Comparison of ENCODE assay signal across 1 cellular context in the genomic region with DNA sequence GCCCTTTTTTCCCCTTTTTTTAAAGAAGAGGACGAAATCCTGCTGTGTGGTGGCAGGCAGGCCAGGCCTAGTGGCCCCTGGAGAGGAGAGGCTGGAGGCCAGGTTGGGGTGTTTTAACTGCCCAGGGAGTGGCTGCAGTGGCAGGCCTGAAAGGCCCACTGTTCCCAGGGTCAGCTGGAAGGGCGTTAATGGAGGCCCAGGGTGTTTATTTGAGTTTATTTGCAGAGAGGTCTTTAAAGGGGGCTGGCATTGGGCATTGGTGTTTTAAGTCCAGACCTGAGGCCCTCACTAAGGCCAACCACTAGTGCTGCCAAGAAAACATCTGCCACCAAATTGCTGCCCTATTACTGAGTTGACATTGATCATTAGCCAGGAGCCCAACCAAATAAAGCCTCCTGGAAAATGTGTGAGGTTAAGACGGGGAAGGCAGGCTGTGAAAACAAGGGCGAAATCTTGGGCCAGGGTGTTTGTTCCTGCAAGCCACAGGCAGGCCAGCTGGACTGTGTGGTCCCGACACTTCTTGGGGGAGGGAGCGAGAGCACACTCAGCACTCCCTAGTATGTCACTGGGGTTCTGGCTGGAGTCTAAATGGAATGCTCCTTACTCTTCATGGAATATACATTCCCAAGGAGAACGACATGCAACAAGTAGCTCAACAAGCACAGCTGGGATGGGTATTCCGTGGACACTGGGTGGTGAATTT.
TF ChIP-seq lines count a peak whose summit lies in the region.

No MANE protein-coding gene starts in this region.

TF ChIP-seq in HepG2, 621 proteins besides CTCF, POLR2A, EP300 and RAD21 (continued from another document):
- TF ChIP-seq, protein P1, sequence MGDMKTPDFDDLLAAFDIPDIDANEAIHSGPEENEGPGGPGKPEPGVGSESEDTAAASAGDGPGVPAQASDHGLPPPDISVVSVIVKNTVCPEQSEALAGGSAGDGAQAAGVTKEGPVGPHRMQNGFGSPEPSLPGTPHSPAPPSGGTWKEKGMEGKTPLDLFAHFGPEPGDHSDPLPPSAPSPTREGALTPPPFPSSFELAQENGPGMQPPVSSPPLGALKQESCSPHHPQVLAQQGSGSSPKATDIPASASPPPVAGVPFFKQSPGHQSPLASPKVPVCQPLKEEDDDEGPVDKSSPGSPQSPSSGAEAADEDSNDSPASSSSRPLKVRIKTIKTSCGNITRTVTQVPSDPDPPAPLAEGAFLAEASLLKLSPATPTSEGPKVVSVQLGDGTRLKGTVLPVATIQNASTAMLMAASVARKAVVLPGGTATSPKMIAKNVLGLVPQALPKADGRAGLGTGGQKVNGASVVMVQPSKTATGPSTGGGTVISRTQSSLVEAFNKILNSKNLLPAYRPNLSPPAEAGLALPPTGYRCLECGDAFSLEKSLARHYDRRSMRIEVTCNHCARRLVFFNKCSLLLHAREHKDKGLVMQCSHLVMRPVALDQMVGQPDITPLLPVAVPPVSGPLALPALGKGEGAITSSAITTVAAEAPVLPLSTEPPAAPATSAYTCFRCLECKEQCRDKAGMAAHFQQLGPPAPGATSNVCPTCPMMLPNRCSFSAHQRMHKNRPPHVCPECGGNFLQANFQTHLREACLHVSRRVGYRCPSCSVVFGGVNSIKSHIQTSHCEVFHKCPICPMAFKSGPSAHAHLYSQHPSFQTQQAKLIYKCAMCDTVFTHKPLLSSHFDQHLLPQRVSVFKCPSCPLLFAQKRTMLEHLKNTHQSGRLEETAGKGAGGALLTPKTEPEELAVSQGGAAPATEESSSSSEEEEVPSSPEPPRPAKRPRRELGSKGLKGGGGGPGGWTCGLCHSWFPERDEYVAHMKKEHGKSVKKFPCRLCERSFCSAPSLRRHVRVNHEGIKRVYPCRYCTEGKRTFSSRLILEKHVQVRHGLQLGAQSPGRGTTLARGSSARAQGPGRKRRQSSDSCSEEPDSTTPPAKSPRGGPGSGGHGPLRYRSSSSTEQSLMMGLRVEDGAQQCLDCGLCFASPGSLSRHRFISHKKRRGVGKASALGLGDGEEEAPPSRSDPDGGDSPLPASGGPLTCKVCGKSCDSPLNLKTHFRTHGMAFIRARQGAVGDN (CRISPR knock-in tag; IDR thresholded peaks at IDR 0.05), result 0 out of 2 replicates have a peak, but pooled peaks have one; percentile 16
- TF ChIP-seq KLF9 (CRISPR knock-in tag; IDR thresholded peaks at IDR 0.05; ENCODE audit: low read depth) (no peak), EHMT2 (IDR thresholded peaks at IDR 0.05; ENCODE audit: borderline replicate concordance, low read depth, low read length) (no peak), GLI4 (CRISPR knock-in tag; IDR thresholded peaks at IDR 0.05; ENCODE audit: borderline replicate concordance) (no peak), HIVEP1 (CRISPR knock-in tag; IDR thresholded peaks at IDR 0.05) (no peak), TP53 (CRISPR knock-in tag; conservative IDR thresholded peaks at IDR 0.05) (no peak), ZFY (CRISPR knock-in tag; IDR thresholded peaks at IDR 0.05) (peak; percentile 30; the same call in 1 of the 2 replicates), JDP2 (CRISPR knock-in tag; IDR thresholded peaks at IDR 0.05; ENCODE audit: borderline replicate concordance) (no peak), SETDB1 (CRISPR knock-in tag; IDR thresholded peaks at IDR 0.05; ENCODE audit: borderline replicate concordance) (no peak), NPAS2 (CRISPR knock-in tag; IDR thresholded peaks at IDR 0.05; ENCODE audit: borderline replicate concordance) (no peak), FOXP1 (IDR thresholded peaks at IDR 0.05) (no peak), FOXP1 (CRISPR knock-in tag; IDR thresholded peaks at IDR 0.05) (0 out of 2 replicates have a peak, but pooled peaks have one; percentile 12), FOXC1 (CRISPR knock-in tag; IDR thresholded peaks at IDR 0.05; ENCODE audit: borderline replicate concordance) (no peak), RCOR2 (CRISPR knock-in tag; IDR thresholded peaks at IDR 0.05) (no peak)
- TF ChIP-seq, protein P2, sequence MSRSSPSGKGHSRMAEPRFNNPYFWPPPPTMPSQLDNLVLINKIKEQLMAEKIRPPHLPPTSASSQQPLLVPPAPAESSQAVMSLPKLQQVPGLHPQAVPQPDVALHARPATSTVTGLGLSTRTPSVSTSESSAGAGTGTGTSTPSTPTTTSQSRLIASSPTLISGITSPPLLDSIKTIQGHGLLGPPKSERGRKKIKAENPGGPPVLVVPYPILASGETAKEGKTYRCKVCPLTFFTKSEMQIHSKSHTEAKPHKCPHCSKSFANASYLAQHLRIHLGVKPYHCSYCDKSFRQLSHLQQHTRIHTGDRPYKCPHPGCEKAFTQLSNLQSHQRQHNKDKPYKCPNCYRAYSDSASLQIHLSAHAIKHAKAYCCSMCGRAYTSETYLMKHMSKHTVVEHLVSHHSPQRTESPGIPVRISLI (CRISPR knock-in tag; IDR thresholded peaks at IDR 0.05; ENCODE audit: borderline replicate concordance), result no peak
- TF ChIP-seq, protein P3, sequence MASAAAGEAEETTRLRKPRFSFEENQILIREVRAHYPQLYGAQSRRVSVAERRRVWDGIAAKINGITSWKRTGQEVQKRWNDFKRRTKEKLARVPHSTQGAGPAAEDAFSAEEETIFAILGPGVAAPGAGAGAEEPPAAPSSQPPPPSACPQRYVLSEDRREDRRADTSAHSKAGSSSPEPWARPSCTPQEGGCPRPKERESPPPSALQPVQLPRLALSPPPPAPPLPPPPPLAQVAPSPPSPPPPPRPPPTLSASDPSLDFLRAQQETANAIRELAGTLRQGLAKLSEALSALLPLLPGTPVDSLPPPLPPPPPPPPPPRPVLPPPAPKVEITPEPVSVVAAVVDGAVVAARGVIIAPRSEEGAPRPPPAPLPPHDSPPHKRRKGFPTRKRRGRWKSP (CRISPR knock-in tag; IDR thresholded peaks at IDR 0.05), result no peak
- TF ChIP-seq, protein P4, sequence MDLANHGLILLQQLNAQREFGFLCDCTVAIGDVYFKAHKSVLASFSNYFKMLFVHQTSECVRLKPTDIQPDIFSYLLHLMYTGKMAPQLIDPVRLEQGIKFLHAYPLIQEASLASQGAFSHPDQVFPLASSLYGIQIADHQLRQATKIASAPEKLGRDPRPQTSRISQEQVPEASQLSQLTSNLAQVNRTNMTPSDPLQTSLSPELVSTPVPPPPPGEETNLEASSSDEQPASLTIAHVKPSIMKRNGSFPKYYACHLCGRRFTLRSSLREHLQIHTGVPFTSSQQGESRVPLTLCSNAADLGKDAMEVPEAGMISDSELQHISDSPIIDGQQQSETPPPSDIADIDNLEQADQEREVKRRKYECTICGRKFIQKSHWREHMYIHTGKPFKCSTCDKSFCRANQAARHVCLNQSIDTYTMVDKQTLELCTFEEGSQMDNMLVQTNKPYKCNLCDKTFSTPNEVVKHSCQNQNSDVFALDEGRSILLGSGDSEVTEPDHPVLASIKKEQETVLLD (CRISPR knock-in tag; IDR thresholded peaks at IDR 0.05; ENCODE audit: low read depth), result no peak
